ENCODE assay signal across 17 cellular contexts in genomic region chr3:27340524-27340923, GRCh38. TPM values are rescaled to one million over a fixed set of nuclear protein-coding genes. Genes with fewer than 3 reads are reported as not detected.
A peak's percentile ranks its signal among the peaks of the same experiment; 100 is the strongest.
DNase-seq lines count a peak whose midpoint lies in the region; ATAC-seq, FAIRE-seq and TF ChIP-seq lines count a peak whose summit lies in the region.
"Had no signal": no experiment of that assay in that cellular context is flagged by ENCODE, and none has a peak within 500 bp of the region (broad histone marks: within the 10 kb centered on the region; RNA-seq: fewer than 3 reads in every experiment).

No MANE protein-coding gene starts in this region.

- no peaks in the 10 kb centered on the region for H3K4me1 ChIP-seq in GM12878 (ENCODE audit: control insufficient read depth, insufficient read depth, low read length)
- H3K4me1 ChIP-seq: BE2C had no signal

- in situ Hi-C loops in GM12878 (cut with MboI): no loop called here

- no peak overlapping the region for H2AFZ ChIP-seq in GM12878 (ENCODE audit: control insufficient read depth, low read depth, low read length)

- no peak for FAIRE-seq in GM12878 (lab: Jason Lieb, UNC)
- FAIRE-seq: K562 had no signal

- H3K4me3 ChIP-seq in GM12878 (no peak overlapping the region), MG63 (no peak overlapping the region)
- H3K4me3 ChIP-seq: K562 had no signal

- TF ChIP-seq EP300 in GM12878 (IDR thresholded peaks at IDR 0.05; ENCODE audit: borderline replicate concordance in 1 of 2, control insufficient read depth in 1 of 2, low read depth in 2 of 2, low read length in 2 of 2): no peak; a peak in 1 of 4 replicates

- H4K20me1 ChIP-seq in GM12878 (ENCODE audit: control insufficient read depth, insufficient read depth): no peaks in the 10 kb centered on the region

- POLR2A ChIA-PET in GM12878 (lab: Charles Lee): interaction anchor here (0.8 kb wide), 1 partner anchor 21 kb away, joined by 3 read pairs; no protein-coding TSS in a partner anchor

- no peak for TF ChIP-seq RAD21 in GM12878 (IDR thresholded peaks at IDR 0.05; ENCODE audit: insufficient read depth, low read depth, low read length)

- H3K9me3 ChIP-seq in GM12878 (replicated peaks; ENCODE audit: control insufficient read depth, insufficient read depth, low read length) (no peaks in the 10 kb centered on the region; the same call in 2 of the 3 replicates), MG63 (no peaks in the 10 kb centered on the region)
- H3K9me3 ChIP-seq: BE2C had no signal

- H3K27me3 ChIP-seq in GM12878 (replicated peaks in 1 of 2; ENCODE audit: control insufficient read depth in 2 of 2, insufficient read depth in 2 of 2, low read length in 1 of 2): no peaks in the 10 kb centered on the region
- H3K27me3 ChIP-seq in MG63: no peaks in the 10 kb centered on the region
- H3K27me3 ChIP-seq: BE2C had no signal

- CTCF ChIA-PET in GM12878 (lab: Yijun Ruan, JAX): no interaction called here

- H3K4me2 ChIP-seq in GM12878 (ENCODE audit: control insufficient read depth, insufficient read depth): no peak overlapping the region

- H3K36me3 ChIP-seq in GM12878 (ENCODE audit: control insufficient read depth in 2 of 2, insufficient read depth in 2 of 2, low read length in 1 of 2): no peaks in the 10 kb centered on the region
- H3K36me3 ChIP-seq in MG63: peaks cover 11% of the 10 kb centered on the region
- H3K36me3 ChIP-seq: BE2C had no signal

- no peak overlapping the region for H3K27ac ChIP-seq in GM12878 (ENCODE audit: control insufficient read depth, insufficient read depth)

- no peaks in the 10 kb centered on the region for H3K79me2 ChIP-seq in GM12878 (ENCODE audit: control insufficient read depth, insufficient read depth, low read length)

- 0% methylated on average over 1 of the region's 1 CpG for WGBS in GM12878 (ENCODE audit: insufficient coverage, insufficient replicate concordance, low lambda C conversion rate, missing lambda C conversion rate)

- DNase-seq in GM12878 (ENCODE audit: low read depth, low spot score) (no peak), MG63 (no peak), occipital lobe (lab: John Stamatoyannopoulos, UW) (no peak), left ventricle myocardium superior (no peak)
- DNase-seq: activated gamma-delta T cell treated with Interleukin-2 at 50 U/mL for 16 hours; BE2C; HFFc6; hypothalamus; NCI-H2227 treated with DMSO at 0.1 percent for 48 hours; OCI-M1; stimulated activated CD4-positive, alpha-beta T cell treated with anti-CD3 and anti-CD28 coated beads, Interleukin-2, amount 100 ng/mL, for 24 hours; stimulated activated naive CD8-positive, alpha-beta T cell treated with anti-CD3 and anti-CD28 coated beads, Interleukin-15, Interleukin-2, amounts not matched to agents 100 U/mL and 50 U/mL, for 24 hours had no signal

- intact Hi-C loops in GM12878 (cut with micrococcal nuclease; ENCODE audit: unreplicated experiment): loop anchor here (2.0 kb wide), 1 partner anchor 14 kb away; no protein-coding TSS in a partner anchor
- intact Hi-C loops in left ventricle myocardium superior (cut with micrococcal nuclease): no loop called here

- BruUV-seq in GM12878 (replicated peaks; lab: Mats Ljungman, UMichigan): no TSS peak

- TF ChIP-seq CTCF in GM12878 (IDR thresholded peaks at IDR 0.05 in 2 of 3, conservative IDR thresholded peaks at IDR 0.05 in 1 of 3; ENCODE audit: control insufficient read depth in 2 of 3, extremely low read depth in 1 of 3, insufficient read depth in 1 of 3, low read depth in 3 of 3, low read length in 3 of 3): no peak

- TF ChIP-seq POLR2A in GM12878 (IDR thresholded peaks at IDR 0.05; ENCODE audit: low read depth, low read length): no peak

- ATAC-seq in GM18517 (IDR thresholded peaks at IDR 0.05; ENCODE audit: unreplicated experiment) (peak; percentile 83), GM21526 (IDR thresholded peaks at IDR 0.05; ENCODE audit: low FRiP score, unreplicated experiment) (peak; percentile 87), HG03108 (IDR thresholded peaks at IDR 0.05; ENCODE audit: unreplicated experiment) (peak; percentile 76), GM12878 (peak; percentile 69), esophagus mucosa (no peak), left ventricle myocardium superior (no peak)
- ATAC-seq: K562; stimulated activated naive CD8-positive, alpha-beta T cell treated with anti-CD3 and anti-CD28 coated beads, Interleukin-15, Interleukin-2, amounts not matched to agents 100 U/mL and 50 U/mL, for 24 hours had no signal

- RAD21 ChIA-PET in GM12878 (lab: Charles Lee; ENCODE audit: unreplicated experiment): interaction anchor here (1.2 kb wide), 1 partner anchor 9 kb away, joined by 3 read pairs; no protein-coding TSS in a partner anchor

- SMC1A ChIA-PET in GM12878 (lab: Charles Lee; ENCODE audit: uncharacterized antibody, unreplicated experiment): interaction anchor here (1.1 kb wide), 1 partner anchor 52 kb away, joined by 3 read pairs; no protein-coding TSS in a partner anchor

- no peak overlapping the region for H3K9ac ChIP-seq in GM12878 (ENCODE audit: control insufficient read depth, insufficient read depth, low read length)

TF ChIP-seq in GM12878, 131 proteins besides CTCF, POLR2A, EP300 and RAD21:
- TF ChIP-seq CEBPB (IDR thresholded peaks at IDR 0.05; ENCODE audit: borderline replicate concordance in 1 of 2, low read depth in 2 of 2, low read length in 2 of 2) (no peak), E2F4 (IDR thresholded peaks at IDR 0.05; ENCODE audit: low read depth, low read length) (no peak), RUNX3 (IDR thresholded peaks at IDR 0.05; ENCODE audit: low read length) (no peak), ELK1 (IDR thresholded peaks at IDR 0.05; ENCODE audit: low read depth, low read length) (no peak), CREM (IDR thresholded peaks at IDR 0.05; ENCODE audit: low read depth) (no peak), IKZF1 (conservative IDR thresholded peaks at IDR 0.05) (no peak), POLR2AphosphoS5 (IDR thresholded peaks at IDR 0.05; ENCODE audit: low read length) (no peak), ZBED1 (IDR thresholded peaks at IDR 0.05; ENCODE audit: borderline replicate concordance) (no peak), BHLHE40 (IDR thresholded peaks at IDR 0.05; ENCODE audit: borderline replicate concordance in 1 of 2, low read depth in 2 of 2, low read length in 1 of 2) (no peak)

RNA-seq across cellular contexts. Expression of gene NEK10, which starts 28.7 kb away (rescaled TPM):
- total RNA-seq in GM12878 (2013; cell fraction: nucleolus; rRNA removed): 3.4 and 4.3 TPM in 2 replicates
- 0.11 and 0.17 TPM in 2 replicates for total RNA-seq in GM12878 (2014; rRNA removed)
- total RNA-seq in GM12878 (2014; rRNA removed; fragmentation: Illumina TruSeq; extraction: Trizol): 0.18 and 0.37 TPM in 2 replicates
- 0.15 and 0.29 TPM in 2 replicates for total RNA-seq in GM12878 (2021)
- polyA plus RNA-seq in GM12878 (2011; ENCODE audit: low read depth): not detected
- polyA plus RNA-seq in GM12878 (2011; rRNA removed): 0.19 and 0.45 TPM in 2 replicates
- polyA plus RNA-seq in GM12878 (2011; cell fraction: cytosol; rRNA removed): 0.18 and 0.36 TPM in 2 replicates
- polyA plus RNA-seq in GM12878 (2011; cell fraction: nucleus; rRNA removed): 0.79 and 0.97 TPM in 2 replicates
- 0.08 and 0.31 TPM in 2 replicates for polyA plus RNA-seq in GM12878 (2012)
- 0.09 TPM in 1 of 2 replicates, not detected in the other for polyA plus RNA-seq in GM12878 (2014; fragmentation: Illumina TruSeq; extraction: Trizol)
- not detected for polyA plus RNA-seq in GM12878 (2014; fragmentation: Nextera tagmentation; extraction: Ambion mirVana)
- 0.06 and 0.09 TPM in 2 replicates for polyA plus RNA-seq in GM12878 (2014; rRNA removed)
- polyA plus RNA-seq in GM12878 (2016; fragmentation: Nextera tagmentation; extraction: Ambion mirVana): under 1 TPM; 0.12 to 0.40 TPM
- 1.9 and 2.0 TPM in 2 replicates for polyA minus RNA-seq in GM12878 (2011; rRNA and poly(A)+ RNA removed)
- polyA minus RNA-seq in GM12878 (2011; cell fraction: cytosol; rRNA and poly(A)+ RNA removed): not detected in 2 replicates
- 1.9 and 5.3 TPM in 2 replicates for polyA minus RNA-seq in GM12878 (2011; cell fraction: nucleus; rRNA and poly(A)+ RNA removed)
- total RNA-seq in MG63 (2014; rRNA removed; shearing (Covaris generic); ENCODE audit: low replicate concordance): 4.1 and 4.7 TPM in 2 replicates
- 0.40 TPM for total RNA-seq in esophagus mucosa
- total RNA-seq in occipital lobe: 25.7 TPM
- 16.9 TPM for total RNA-seq in left ventricle myocardium superior
- polyA plus RNA-seq: K562 had no signal

Comparison
In these comparisons a context has a peak if more than half of its experiments do, and no peak if none do; other contexts are left out.
1. ATAC-seq: peak in GM18517 (single experiment), GM21526 (single experiment), HG03108 (single experiment) and GM12878 (single experiment); none in esophagus mucosa (single experiment) and left ventricle myocardium superior (single experiment).